In genomic region chr5:119792154-119792799, GRCh38 we compare ENCODE assay signal across 17 cellular contexts.
"Had no signal": no experiment of that assay in that cellular context is flagged by ENCODE, and none has a peak within 500 bp of the region (broad histone marks: within the 10 kb centered on the region; RNA-seq: fewer than 3 reads in every experiment).

No MANE protein-coding gene starts in this region.

- FAIRE-seq: astrocyte, bronchial epithelial cell had no signal

- H3K9me3 ChIP-seq: adrenal gland, ovary had no signal

- H3K27me3 Mint-ChIP-seq: activated naive CD4-positive, alpha-beta T cell treated with anti-CD3 and anti-CD28 coated beads, Interleukin-2, amount 50 U/mL, for 24 hours; stimulated activated naive B cell treated with anti-CD40 and anti-IgM and Interleukin-4, amounts not matched to agents 10 μg/mL and 1 μg/mL and 100 μg/mL, for 72 hours had no signal

- H3K4me3 ChIP-seq: adrenal gland, lung, ovary had no signal

- ATAC-seq: esophagus mucosa; left lobe of liver; sciatic nerve; stimulated activated naive B cell treated with anti-CD40 and anti-IgM and Interleukin-4, amounts not matched to agents 10 μg/mL and 1 μg/mL and 100 μg/mL, for 72 hours had no signal

- H3K36me3 ChIP-seq: adrenal gland, ovary had no signal

- H3K27ac ChIP-seq: adrenal gland, ovary had no signal

- H3K4me1 ChIP-seq: adrenal gland had no signal

- DNase-seq: activated gamma-delta T cell; adrenal gland; cerebellar nuclear complex; effector CD4-positive, alpha-beta T cell; hippocampal formation; islet precursor cell; midbrain; ovary; stimulated activated naive B cell treated with anti-CD40 and anti-IgM and Interleukin-4, amounts not matched to agents 10 μg/mL and 1 μg/mL and 100 μg/mL, for 72 hours; T1000 had no signal

- H3K4me3 Mint-ChIP-seq: activated naive CD4-positive, alpha-beta T cell treated with anti-CD3 and anti-CD28 coated beads, Interleukin-2, amount 50 U/mL, for 24 hours; stimulated activated naive B cell treated with anti-CD40 and anti-IgM and Interleukin-4, amounts not matched to agents 10 μg/mL and 1 μg/mL and 100 μg/mL, for 72 hours had no signal

- H3K27ac Mint-ChIP-seq: activated naive CD4-positive, alpha-beta T cell treated with anti-CD3 and anti-CD28 coated beads, Interleukin-2, amount 50 U/mL, for 24 hours; stimulated activated naive B cell treated with anti-CD40 and anti-IgM and Interleukin-4, amounts not matched to agents 10 μg/mL and 1 μg/mL and 100 μg/mL, for 72 hours had no signal

- H3K9me3 Mint-ChIP-seq: activated naive CD4-positive, alpha-beta T cell treated with anti-CD3 and anti-CD28 coated beads, Interleukin-2, amount 50 U/mL, for 24 hours had no signal

- H3K27me3 ChIP-seq: adrenal gland, ovary had no signal

- H3K4me1 Mint-ChIP-seq: activated naive CD4-positive, alpha-beta T cell treated with anti-CD3 and anti-CD28 coated beads, Interleukin-2, amount 50 U/mL, for 24 hours; stimulated activated naive B cell treated with anti-CD40 and anti-IgM and Interleukin-4, amounts not matched to agents 10 μg/mL and 1 μg/mL and 100 μg/mL, for 72 hours had no signal

- H3K36me3 Mint-ChIP-seq: activated naive CD4-positive, alpha-beta T cell treated with anti-CD3 and anti-CD28 coated beads, Interleukin-2, amount 50 U/mL, for 24 hours; stimulated activated naive B cell treated with anti-CD40 and anti-IgM and Interleukin-4, amounts not matched to agents 10 μg/mL and 1 μg/mL and 100 μg/mL, for 72 hours had no signal
